In the genomic region with DNA sequence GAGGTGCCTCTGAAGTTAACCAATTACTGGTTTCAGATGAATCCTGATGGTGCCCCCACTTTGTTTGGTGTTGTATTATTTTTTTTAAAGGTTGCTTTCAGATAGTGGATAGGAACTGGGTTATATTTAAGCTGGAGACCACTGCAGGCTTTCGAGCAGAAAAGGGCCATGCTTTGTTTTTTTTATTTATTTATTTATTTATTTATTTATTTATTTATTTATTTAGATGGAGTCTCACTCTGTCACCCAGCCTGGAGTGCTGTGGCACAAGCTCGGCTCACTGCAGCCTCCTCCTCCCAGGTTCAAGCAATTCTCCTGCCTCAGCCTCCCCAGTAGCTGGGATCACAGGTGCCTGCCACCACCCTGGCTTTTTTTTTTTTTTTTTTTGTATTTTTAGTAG, we compare ENCODE assay signal across 6 cellular contexts. TPM values are rescaled to one million over a fixed set of nuclear protein-coding genes. Genes with fewer than 3 reads are reported as not detected.
"Had no signal": no experiment of that assay in that cellular context is flagged by ENCODE, and none has a peak within 500 bp of the region (broad histone marks: within the 10 kb centered on the region; RNA-seq: fewer than 3 reads in every experiment).

No MANE protein-coding gene starts in this region.

RNA-seq across cellular contexts. Expression of gene NSG2, which starts 57.1 kb away (rescaled TPM):
- total RNA-seq: subcutaneous adipose tissue, suprapubic skin, thoracic aorta, tibial nerve, upper lobe of right lung, ureter had no signal
